1 cellular context compared by ENCODE assay signal in the genomic region with DNA sequence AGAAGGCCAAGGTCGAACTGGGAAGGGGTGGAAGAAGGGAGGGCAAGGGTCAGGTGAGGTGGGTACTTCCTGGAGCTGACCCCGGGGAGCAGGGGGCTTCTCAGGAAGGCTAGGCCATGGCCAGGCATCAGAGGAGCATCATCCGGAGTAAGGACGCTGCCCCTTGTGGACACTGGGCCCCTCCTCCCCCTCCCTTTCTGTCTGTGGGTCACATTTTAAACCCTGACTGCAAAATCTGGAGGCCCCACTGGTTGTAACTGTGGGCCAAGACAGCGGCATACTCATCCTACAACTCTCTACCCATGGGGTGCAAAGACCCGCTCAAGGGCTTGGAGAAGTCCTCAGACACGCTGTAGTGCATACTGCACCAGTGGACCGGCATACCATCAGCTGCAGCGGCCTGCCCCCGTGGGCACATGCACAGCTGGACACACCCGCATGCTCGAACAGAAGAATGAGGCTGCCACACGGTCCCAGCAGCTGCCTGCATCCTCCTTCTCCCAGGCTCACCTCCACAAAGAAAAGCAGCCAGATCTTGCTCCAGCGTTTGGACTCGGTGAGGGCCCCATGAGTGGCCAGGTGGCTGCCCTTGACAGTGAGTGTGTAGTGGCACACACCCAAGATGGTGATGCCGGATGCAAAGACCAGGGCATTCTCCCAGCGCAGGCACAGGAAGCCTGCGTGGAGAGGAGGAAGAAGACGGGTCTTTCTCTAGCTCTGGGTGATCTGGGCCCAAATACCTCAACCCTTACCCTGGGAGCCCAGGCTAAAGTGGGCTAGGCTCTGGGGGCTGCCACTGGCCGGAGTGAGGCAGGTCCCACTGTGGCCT.
TF ChIP-seq lines count a peak whose summit lies in the region.

No MANE protein-coding gene starts in this region.

TF ChIP-seq in GM23338, 12 proteins besides CTCF, POLR2A, EP300 and RAD21 (continued from another document):
- TF ChIP-seq ETS1 (IDR thresholded peaks at IDR 0.05), result no peak
TF ChIP-seq in GM23338: peak in this region for 0.
